2 cellular contexts compared by ENCODE assay signal in genomic region chr17:74454197-74455024, GRCh38.
TF ChIP-seq lines count a peak whose summit lies in the region.

No MANE protein-coding gene starts in this region.

TF ChIP-seq in HepG2, 621 proteins besides CTCF, POLR2A, EP300 and RAD21 (continues in another document):
- TF ChIP-seq XRCC5 (optimal IDR thresholded peaks at IDR 0.05; ENCODE audit: low read length) (peak; percentile 30), ZFP62 (CRISPR knock-in tag; IDR thresholded peaks at IDR 0.05) (no peak), ZNF17 (CRISPR knock-in tag; IDR thresholded peaks at IDR 0.05) (no peak), ATF7-NPFF (CRISPR knock-in tag; IDR thresholded peaks at IDR 0.05; ENCODE audit: low read depth) (no peak; the same call in 1 of the 2 replicates), ATF3 (CRISPR knock-in tag; IDR thresholded peaks at IDR 0.05) (no peak), ZBTB4 (CRISPR knock-in tag; IDR thresholded peaks at IDR 0.05; ENCODE audit: borderline replicate concordance) (no peak), CC2D1A (CRISPR knock-in tag; IDR thresholded peaks at IDR 0.05) (no peak), ADNP (CRISPR knock-in tag; IDR thresholded peaks at IDR 0.05) (no peak), ZNF326 (CRISPR knock-in tag; IDR thresholded peaks at IDR 0.05; ENCODE audit: borderline replicate concordance) (no peak), ZNF234 (CRISPR knock-in tag; conservative IDR thresholded peaks at IDR 0.05) (no peak), ZNF609 (CRISPR knock-in tag; IDR thresholded peaks at IDR 0.05; ENCODE audit: borderline replicate concordance) (peak; percentile 63; the same call in 1 of the 2 replicates), MLX (CRISPR knock-in tag; IDR thresholded peaks at IDR 0.05) (peak; percentile 16; the same call in 1 of the 2 replicates), HIC2 (CRISPR knock-in tag; IDR thresholded peaks at IDR 0.05; ENCODE audit: low read depth) (peak; percentile 85), ZNF263 (CRISPR knock-in tag; IDR thresholded peaks at IDR 0.05) (0 out of 2 replicates have a peak, but pooled peaks have one; percentile 13), PPARG (CRISPR knock-in tag; conservative IDR thresholded peaks at IDR 0.05) (peak; percentile 55; the same call in 1 of the 2 replicates)

TF ChIP-seq in HEK293T, 16 proteins besides CTCF, POLR2A, EP300 and RAD21:
- TF ChIP-seq FOXA1 (IDR thresholded peaks at IDR 0.05), result no peak
- no peak for TF ChIP-seq L3MBTL2 (conservative IDR thresholded peaks at IDR 0.05)
- no peak for TF ChIP-seq PKNOX1 (IDR thresholded peaks at IDR 0.05)
- no peak for TF ChIP-seq FOXK2 (IDR thresholded peaks at IDR 0.05)
- no peak for TF ChIP-seq NFRKB (IDR thresholded peaks at IDR 0.05)
